Comparison of ENCODE assay signal across 24 cellular contexts in the genomic region with DNA sequence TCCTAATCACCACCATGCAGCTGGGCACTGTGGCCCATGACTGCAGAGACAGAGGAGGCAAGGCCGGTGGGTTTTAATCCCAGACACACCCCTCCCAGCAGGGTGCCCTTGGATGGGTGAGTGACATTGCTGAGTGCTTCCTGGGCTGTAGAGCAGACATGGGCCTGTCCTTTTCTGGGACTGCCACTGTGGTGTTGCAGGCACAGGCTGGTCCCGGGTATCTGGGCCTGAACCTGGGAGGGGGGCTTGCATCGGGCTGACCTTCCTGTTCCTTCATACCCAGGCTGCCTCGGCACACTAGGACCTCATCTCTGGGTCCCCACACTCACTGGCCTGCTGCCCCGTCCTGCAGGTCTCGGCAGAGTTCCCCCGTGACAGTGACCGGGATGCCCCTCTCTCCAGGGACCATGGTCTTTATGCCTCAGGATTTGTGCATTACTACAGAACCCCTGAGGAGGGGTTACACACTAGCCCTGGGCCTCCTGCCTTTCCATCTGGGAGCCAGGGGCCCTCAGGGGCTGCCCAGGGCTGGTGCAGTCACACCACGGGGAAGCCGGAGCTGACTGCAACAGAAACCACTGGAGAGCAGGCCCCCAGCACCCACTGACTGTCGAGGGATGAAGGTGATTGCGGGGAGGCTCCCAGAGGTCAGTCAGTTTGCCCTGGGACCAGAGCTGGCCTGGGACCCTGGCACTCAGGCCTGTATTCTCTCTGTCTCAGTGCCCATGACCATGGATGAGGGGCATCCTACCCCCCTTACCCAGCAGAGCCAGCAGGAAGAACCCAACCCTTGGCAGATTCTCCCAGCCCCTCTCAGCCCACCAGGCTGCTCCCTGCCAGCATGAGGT. TPM values are rescaled to one million over a fixed set of nuclear protein-coding genes. Genes with fewer than 3 reads are reported as not detected.
"Had no signal": no experiment of that assay in that cellular context is flagged by ENCODE, and none has a peak within 500 bp of the region (broad histone marks: within the 10 kb centered on the region; RNA-seq: fewer than 3 reads in every experiment).

No MANE protein-coding gene starts in this region.

- H3K36me3 Mint-ChIP-seq: activated naive CD4-positive, alpha-beta T cell treated with anti-CD3 and anti-CD28 coated beads, Interleukin-2, amount 50 U/mL, for 24 hours; immature natural killer cell; naive thymus-derived CD4-positive, alpha-beta T cell; T-cell had no signal

- DNase-seq: activated CD4-positive, alpha-beta T cell treated with anti-CD3 and anti-CD28 coated beads, Interleukin-2, amount 10 ng/mL, durations not matched to agents 24 days and 14 days; activated CD4-positive, CD25-positive, alpha-beta regulatory T cell; activated CD8-positive, alpha-beta memory T cell treated with anti-CD3 and anti-CD28 coated beads for 24 hours; activated CD8-positive, alpha-beta memory T cell treated with anti-CD3 and anti-CD28 coated beads, Interleukin-2, amount 50 U/mL, for 48 hours; activated gamma-delta T cell; activated T-cell treated with anti-CD3 and anti-CD28 coated beads, Interleukin-2, amount 50 U/mL, for 48 hours; cortex of kidney; effector CD4-positive, alpha-beta T cell; esophagus squamous epithelium; heart right ventricle; immature natural killer cell; mesenchymal stem cell; mucosa of descending colon; naive thymus-derived CD4-positive, alpha-beta T cell; retina; stimulated activated CD4-positive, alpha-beta T cell treated with anti-CD3 and anti-CD28 coated beads, Interleukin-12 subunit alpha, Interleukin-12 subunit beta, amount 100 ng/mL, for 4 hours; stimulated activated CD4-positive, alpha-beta T cell treated with anti-CD3 and anti-CD28 coated beads, Interleukin-1b, Interleukin-23, amount 100 ng/mL, for 48 hours; stimulated activated naive CD4-positive, alpha-beta T cell; thyroid gland had no signal

- H3K27ac Mint-ChIP-seq: activated CD4-positive, alpha-beta T cell treated with anti-CD3 and anti-CD28 coated beads, Interleukin-2, amount 10 ng/mL, durations not matched to agents 24 days and 14 days; activated naive CD4-positive, alpha-beta T cell treated with anti-CD3 and anti-CD28 coated beads, Interleukin-2, amount 50 U/mL, for 24 hours; immature natural killer cell; naive thymus-derived CD4-positive, alpha-beta T cell; T-cell had no signal

- H3K27ac ChIP-seq: ascending aorta, esophagus squamous epithelium, heart right ventricle, thyroid gland had no signal

- H3K4me3 Mint-ChIP-seq: activated CD4-positive, alpha-beta T cell treated with anti-CD3 and anti-CD28 coated beads, Interleukin-2, amount 10 ng/mL, durations not matched to agents 24 days and 14 days; activated naive CD4-positive, alpha-beta T cell treated with anti-CD3 and anti-CD28 coated beads, Interleukin-2, amount 50 U/mL, for 24 hours; central memory CD8-positive, alpha-beta T cell; immature natural killer cell; naive thymus-derived CD4-positive, alpha-beta T cell; T-cell had no signal

- ATAC-seq: heart right ventricle; mucosa of descending colon; naive thymus-derived CD4-positive, alpha-beta T cell; T-cell had no signal

- H3K9me3 Mint-ChIP-seq: activated CD4-positive, alpha-beta T cell treated with anti-CD3 and anti-CD28 coated beads, Interleukin-2, amount 10 ng/mL, durations not matched to agents 24 days and 14 days; activated naive CD4-positive, alpha-beta T cell treated with anti-CD3 and anti-CD28 coated beads, Interleukin-2, amount 50 U/mL, for 24 hours; central memory CD8-positive, alpha-beta T cell; T-cell had no signal

- H3K4me3 ChIP-seq: ascending aorta, esophagus squamous epithelium, heart right ventricle, mucosa of descending colon, thyroid gland had no signal

- H3K4me1 Mint-ChIP-seq: activated naive CD4-positive, alpha-beta T cell treated with anti-CD3 and anti-CD28 coated beads, Interleukin-2, amount 50 U/mL, for 24 hours; central memory CD8-positive, alpha-beta T cell; immature natural killer cell; T-cell had no signal

RNA-seq across cellular contexts. Expression of a gene that starts 8.9 kb away (rescaled TPM):
- total RNA-seq: activated CD4-positive, alpha-beta T cell treated with anti-CD3 and anti-CD28 coated beads, Interleukin-2, amount 10 ng/mL, durations not matched to agents 24 days and 14 days; ascending aorta; endothelial cell of umbilical vein; naive thymus-derived CD4-positive, alpha-beta T cell; T-cell had no signal
- polyA plus RNA-seq: endothelial cell of umbilical vein; immature natural killer cell; naive thymus-derived CD4-positive, alpha-beta T cell had no signal
